1 cellular context compared by ENCODE assay signal in genomic region chr5:134526483-134527155, GRCh38.
A peak's percentile ranks its signal among the peaks of the same experiment; 100 is the strongest.
TF ChIP-seq lines count a peak whose summit lies in the region.

No MANE protein-coding gene starts in this region.

TF ChIP-seq in H1, 55 proteins besides CTCF, POLR2A, EP300 and RAD21 (continued from another document):
- TF ChIP-seq CREB1 (IDR thresholded peaks at IDR 0.05) (no peak), SIN3A (conservative IDR thresholded peaks at IDR 0.05 in 1 of 2, IDR thresholded peaks at IDR 0.05 in 1 of 2; ENCODE audit: low read depth in 1 of 2, low read length in 2 of 2) (0 out of 4 replicates have a peak, but pooled peaks have one; percentile 64 to 66), EGR1 (IDR thresholded peaks at IDR 0.05; ENCODE audit: borderline replicate concordance, low read depth, low read length) (no peak), TCF12 (IDR thresholded peaks at IDR 0.05; ENCODE audit: low read depth, low read length) (no peak), MAX (IDR thresholded peaks at IDR 0.05) (peak; percentile 62), KDM1A (IDR thresholded peaks at IDR 0.05; ENCODE audit: borderline replicate concordance, low read length) (peak; percentile 13; the same call in 1 of the 2 replicates), CHD2 (IDR thresholded peaks at IDR 0.05; ENCODE audit: low read length) (0 out of 2 replicates have a peak, but pooled peaks have one; percentile 18), RBBP5 (IDR thresholded peaks at IDR 0.05; ENCODE audit: borderline replicate concordance, low read depth, low read length) (0 out of 2 replicates have a peak, but pooled peaks have one; percentile 65), POLR2AphosphoS5 (IDR thresholded peaks at IDR 0.05; ENCODE audit: low read depth, low read length) (peak; percentile 29), TEAD4 (IDR thresholded peaks at IDR 0.05; ENCODE audit: low read depth, low read length) (0 out of 2 replicates have a peak, but pooled peaks have one; percentile 5), TAF1 (IDR thresholded peaks at IDR 0.05; ENCODE audit: low read depth, low read length) (peak; percentile 57), PHF8 (conservative IDR thresholded peaks at IDR 0.05; ENCODE audit: low read depth, low read length) (peak; percentile 14; the same call in 1 of the 2 replicates), TAF7 (optimal IDR thresholded peaks at IDR 0.05; ENCODE audit: borderline replicate concordance, low read depth, low read length) (peak; percentile 16)
